In genomic region chr3:141797167-141797773, GRCh38 we compare ENCODE assay signal across 8 cellular contexts. TPM values are rescaled to one million over a fixed set of nuclear protein-coding genes. Genes with fewer than 3 reads are reported as not detected.
A peak's percentile ranks its signal among the peaks of the same experiment; 100 is the strongest.
DNase-seq lines count a peak whose midpoint lies in the region; ATAC-seq and TF ChIP-seq lines count a peak whose summit lies in the region.

No MANE protein-coding gene starts in this region.

- H2BK15ac ChIP-seq in mesendoderm (replicated peaks; ENCODE audit: low read depth), result no peak overlapping the region

- TF ChIP-seq CTCF in endodermal cell (conservative IDR thresholded peaks at IDR 0.05), result no peak

- H3K79me1 ChIP-seq in mesendoderm (ENCODE audit: low read length), result no peaks in the 10 kb centered on the region

- H2BK5ac ChIP-seq in mesendoderm (ENCODE audit: low read length), result peak overlapping the region; percentile 63

- peaks cover 5% of the 10 kb centered on the region for H3K9me3 Mint-ChIP-seq in endodermal cell

- peak overlapping the region; percentile 71 for H3K9ac ChIP-seq in endodermal cell (ENCODE audit: extremely low read depth, low read length, poor library complexity, severe bottlenecking)
- peak overlapping the region; percentile 82 for H3K9ac ChIP-seq in mesendoderm (ENCODE audit: low read length)

- H3K23ac ChIP-seq in mesendoderm (ENCODE audit: low read length), result peak overlapping the region; percentile 83

- H3K4me1 ChIP-seq in endodermal cell (ENCODE audit: control insufficient read depth, insufficient read depth, low read length) (peaks cover 19% of the 10 kb centered on the region), mesendoderm (ENCODE audit: control insufficient read depth, low read depth, low read length) (peaks cover 8% of the 10 kb centered on the region)

- H2BK120ac ChIP-seq in mesendoderm (ENCODE audit: low read depth, low read length), result no peak overlapping the region

- peak; percentile 22 for ATAC-seq in HG02943 (IDR thresholded peaks at IDR 0.05; ENCODE audit: low read depth, unreplicated experiment)
- peak; percentile 20 for ATAC-seq in stimulated activated naive CD8-positive, alpha-beta T cell treated with anti-CD3 and anti-CD28 coated beads, Interleukin-15, Interleukin-2, amounts not matched to agents 100 U/mL and 50 U/mL, for 24 hours
- no peak for ATAC-seq in GM19455 (IDR thresholded peaks at IDR 0.05; ENCODE audit: unreplicated experiment)
- ATAC-seq in HG03159 (IDR thresholded peaks at IDR 0.05; ENCODE audit: unreplicated experiment), result no peak

- H3K4ac ChIP-seq in mesendoderm (ENCODE audit: low read depth, low read length), result peak overlapping the region; percentile 81

- H3K36me3 Mint-ChIP-seq in endodermal cell (ENCODE audit: low read depth), result no peaks in the 10 kb centered on the region

- H2AK5ac ChIP-seq in mesendoderm (ENCODE audit: low read length), result no peak overlapping the region

- peak overlapping the region; percentile 41 for H3K18ac ChIP-seq in mesendoderm (ENCODE audit: low read length)

- H3K27ac ChIP-seq in endodermal cell (ENCODE audit: low read depth, low read length) (peak overlapping the region; percentile 85), mesendoderm (ENCODE audit: low read depth, low read length) (peak overlapping the region; percentile 75)

- no peaks in the 10 kb centered on the region for H3K9me3 ChIP-seq in endodermal cell (ENCODE audit: control insufficient read depth, low read length)

- H4K5ac ChIP-seq in mesendoderm (ENCODE audit: low read length), result peak overlapping the region; percentile 8

- H3K27me3 Mint-ChIP-seq in endodermal cell (ENCODE audit: insufficient read depth), result no peaks in the 10 kb centered on the region

- H4K8ac ChIP-seq in mesendoderm (ENCODE audit: low read depth, low read length), result peak overlapping the region; percentile 43

- WGBS in endodermal cell (ENCODE audit: insufficient coverage in 1 of 2, insufficient read length in 1 of 2), 2 experiments, result 7 to 16% methylated on average over 6 to 41 of the region's 41 CpGs
- WGBS in mesendoderm (ENCODE audit: extremely low coverage, insufficient coverage, low lambda C conversion rate), result no CpG with 5 or more reads among the region's 41 CpGs

- H3K4me3 ChIP-seq in endodermal cell (ENCODE audit: low read length) (peak overlapping the region; percentile 74), mesendoderm (ENCODE audit: low read length) (no peak overlapping the region)

- no peaks in the 10 kb centered on the region for H3K36me3 ChIP-seq in endodermal cell (ENCODE audit: control insufficient read depth, insufficient read depth, low read length)
- H3K36me3 ChIP-seq in mesendoderm (ENCODE audit: control insufficient read depth, insufficient read depth, low read length), result no peaks in the 10 kb centered on the region

- H3K56ac ChIP-seq in mesendoderm (ENCODE audit: low read length), result peak overlapping the region; percentile 86

- peaks cover 30% of the 10 kb centered on the region for H3K4me1 Mint-ChIP-seq in endodermal cell

- H3K27me3 ChIP-seq in endodermal cell (ENCODE audit: control insufficient read depth, insufficient read depth, low read length, poor library complexity, severe bottlenecking) (no peaks in the 10 kb centered on the region), mesendoderm (ENCODE audit: insufficient read depth, low read length, poor library complexity) (no peaks in the 10 kb centered on the region)

- peak overlapping the region; percentile 60 for H3K4me3 Mint-ChIP-seq in endodermal cell

- peak overlapping the region; percentile 98 for H3K27ac Mint-ChIP-seq in endodermal cell

- DNase-seq in DMS153 (lab: John Stamatoyannopoulos, UW), result peak; percentile 31
- peak; percentile 12 to 13 for DNase-seq in activated CD4-positive, alpha-beta T cell treated with anti-CD3 and anti-CD28 coated beads, Interleukin-2, amount 50 U/mL, for 4 hours
- peak; percentile 96 for DNase-seq in endodermal cell
- DNase-seq in mesendoderm, result peak; percentile 95
- peak; percentile 59 for DNase-seq in stimulated activated naive CD8-positive, alpha-beta T cell treated with anti-CD3 and anti-CD28 coated beads, Interleukin-15, Interleukin-2, amounts not matched to agents 100 U/mL and 50 U/mL, for 24 hours

- peak overlapping the region; percentile 58 for H3K4me2 ChIP-seq in mesendoderm (ENCODE audit: low read length)

- H3K79me2 ChIP-seq in mesendoderm (ENCODE audit: control insufficient read depth, insufficient read depth, low read length), result no peaks in the 10 kb centered on the region

RNA-seq across cellular contexts. Expression of gene GRK7, which starts 34.1 kb away (rescaled TPM):
- not detected for total RNA-seq in endodermal cell
- polyA plus RNA-seq in endodermal cell (2013, experiment 1 of 2), result not detected
- not detected for polyA plus RNA-seq in endodermal cell (2013, experiment 2 of 2)
- not detected for polyA plus RNA-seq in mesendoderm (2013, experiment 1 of 2)
- 0.01 TPM for polyA plus RNA-seq in mesendoderm (2013, experiment 2 of 2)

RNA-seq across cellular contexts. Expression of gene RNF7, which starts 59.2 kb away (rescaled TPM):
- 100 to 1,000 TPM; 106 to 111 TPM for total RNA-seq in endodermal cell
- polyA plus RNA-seq in endodermal cell (2013, experiment 1 of 2), result 118 TPM
- polyA plus RNA-seq in endodermal cell (2013, experiment 2 of 2), result 105 TPM
- polyA plus RNA-seq in mesendoderm (2013, experiment 1 of 2), result 135 TPM
- polyA plus RNA-seq in mesendoderm (2013, experiment 2 of 2), result 134 TPM

Comparison
In these comparisons a context has a peak if more than half of its experiments do, and no peak if none do; other contexts are left out.
1. DNase-seq: peak in every context shown above with its lines; median percentile 96 in endodermal cell; 95 in mesendoderm; 59 in stimulated activated naive CD8-positive, alpha-beta T cell treated with anti-CD3 and anti-CD28 coated beads, Interleukin-15, Interleukin-2, amounts not matched to agents 100 U/mL and 50 U/mL, for 24 hours; 31 in DMS153; 12 in activated CD4-positive, alpha-beta T cell treated with anti-CD3 and anti-CD28 coated beads, Interleukin-2, amount 50 U/mL, for 4 hours.
2. ATAC-seq: peak in HG02943 (single experiment) and stimulated activated naive CD8-positive, alpha-beta T cell treated with anti-CD3 and anti-CD28 coated beads, Interleukin-15, Interleukin-2, amounts not matched to agents 100 U/mL and 50 U/mL, for 24 hours (single experiment); none in GM19455 (single experiment) and HG03159 (single experiment).